ENCODE assay signal across 1 cellular context in the genomic region with DNA sequence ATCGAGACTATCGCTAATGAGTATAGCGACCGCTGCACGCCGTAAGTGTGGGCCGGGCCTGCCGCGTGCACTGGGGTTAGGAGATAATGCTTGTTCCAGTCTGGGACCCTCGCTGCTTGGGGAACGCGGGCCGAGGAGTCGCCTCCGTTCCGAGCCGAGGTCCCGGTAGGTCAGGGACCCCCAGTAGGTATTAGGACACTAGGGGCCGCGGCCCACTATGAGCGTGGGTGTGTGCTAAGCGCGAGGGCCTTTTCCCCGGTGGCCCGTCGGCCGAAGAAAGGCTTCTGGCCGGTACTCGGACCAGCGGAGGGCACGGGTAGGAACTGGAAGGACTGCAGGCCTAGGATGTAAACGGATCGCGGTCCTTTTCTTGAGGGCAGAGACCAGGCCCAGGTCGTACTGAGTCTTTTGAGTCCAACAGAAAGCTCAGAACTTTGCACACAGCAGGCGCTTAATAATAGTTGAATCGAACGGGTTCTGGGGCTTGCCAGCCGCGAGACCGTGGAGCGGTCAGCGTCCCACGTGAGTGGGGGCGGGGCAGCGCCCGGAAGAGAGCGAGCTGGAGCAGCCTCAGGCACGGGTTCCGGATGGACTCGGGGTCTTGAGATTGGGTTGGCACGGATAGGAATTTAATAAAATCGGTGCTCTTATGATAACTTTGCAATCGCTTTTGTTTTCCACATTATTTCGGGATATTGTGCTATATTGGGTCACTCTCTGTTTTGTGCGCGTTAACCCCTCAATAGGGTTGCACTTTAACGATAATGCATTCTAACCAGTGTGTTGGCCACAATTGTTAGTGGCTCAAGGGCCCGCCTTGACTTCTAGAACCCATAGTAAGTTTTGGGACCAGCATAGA.
A peak's percentile ranks its signal among the peaks of the same experiment; 100 is the strongest.
TF ChIP-seq lines count a peak whose summit lies in the region.

No MANE protein-coding gene starts in this region.

TF ChIP-seq in K562, 482 proteins besides CTCF, POLR2A, EP300 and RAD21 (continued from another document and continues in another):
- TF ChIP-seq MIER1 (IDR thresholded peaks at IDR 0.05; ENCODE audit: low read depth) (0 out of 2 replicates have a peak, but pooled peaks have one; percentile 22), RBM14 (IDR thresholded peaks at IDR 0.05; ENCODE audit: borderline replicate concordance, insufficient read depth, low read depth, low read length) (0 out of 2 replicates have a peak, but pooled peaks have one; percentile 75), MED1 (CRISPR knock-in tag; IDR thresholded peaks at IDR 0.05; ENCODE audit: borderline replicate concordance) (peak; percentile 72; the same call in 1 of the 2 replicates), FOXM1 (IDR thresholded peaks at IDR 0.05; ENCODE audit: low read depth) (no peak), FOXM1 (CRISPR knock-in tag; IDR thresholded peaks at IDR 0.05; ENCODE audit: low read depth) (no peak), TAL1 (IDR thresholded peaks at IDR 0.05) (no peak), HCFC1 (IDR thresholded peaks at IDR 0.05; ENCODE audit: low read depth, low read length) (no peak), ZNF311 (CRISPR knock-in tag; IDR thresholded peaks at IDR 0.05) (peak; percentile 11; the same call in 1 of the 2 replicates), PRPF4 (IDR thresholded peaks at IDR 0.05; ENCODE audit: insufficient read depth, low read depth, low read length, poor library complexity, severe bottlenecking) (peak; percentile 28), SP1 (CRISPR knock-in tag; IDR thresholded peaks at IDR 0.05) (peak; percentile 43; the same call in 1 of the 2 replicates), SAP30 (IDR thresholded peaks at IDR 0.05; ENCODE audit: borderline replicate concordance, insufficient read depth, low read depth, low read length, poor library complexity, severe bottlenecking) (peak; percentile 79), EP400 (IDR thresholded peaks at IDR 0.05) (peak; percentile 68), ZNF436 (CRISPR knock-in tag; IDR thresholded peaks at IDR 0.05) (no peak), ELF2 (CRISPR knock-in tag; IDR thresholded peaks at IDR 0.05) (0 out of 2 replicates have a peak, but pooled peaks have one; percentile 67), RAD51 (IDR thresholded peaks at IDR 0.05; ENCODE audit: borderline replicate concordance, low read depth) (peak; percentile 66; the same call in 1 of the 2 replicates), CHCHD3 (CRISPR knock-in tag; IDR thresholded peaks at IDR 0.05) (no peak), IRF2 (CRISPR knock-in tag; IDR thresholded peaks at IDR 0.05) (peak; percentile 35; the same call in 1 of the 2 replicates), ZNF586 (CRISPR knock-in tag; conservative IDR thresholded peaks at IDR 0.05) (no peak), KLF6 (CRISPR knock-in tag; IDR thresholded peaks at IDR 0.05; ENCODE audit: borderline replicate concordance) (no peak), PML (IDR thresholded peaks at IDR 0.05; ENCODE audit: low read length) (0 out of 2 replicates have a peak, but pooled peaks have one; percentile 23), KLF1 (tag; IDR thresholded peaks at IDR 0.05) (no peak)
- TF ChIP-seq, protein P1, sequence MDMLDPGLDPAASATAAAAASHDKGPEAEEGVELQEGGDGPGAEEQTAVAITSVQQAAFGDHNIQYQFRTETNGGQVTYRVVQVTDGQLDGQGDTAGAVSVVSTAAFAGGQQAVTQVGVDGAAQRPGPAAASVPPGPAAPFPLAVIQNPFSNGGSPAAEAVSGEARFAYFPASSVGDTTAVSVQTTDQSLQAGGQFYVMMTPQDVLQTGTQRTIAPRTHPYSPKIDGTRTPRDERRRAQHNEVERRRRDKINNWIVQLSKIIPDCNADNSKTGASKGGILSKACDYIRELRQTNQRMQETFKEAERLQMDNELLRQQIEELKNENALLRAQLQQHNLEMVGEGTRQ (CRISPR knock-in tag; IDR thresholded peaks at IDR 0.05) = peak; percentile 72
- TF ChIP-seq, protein P2, sequence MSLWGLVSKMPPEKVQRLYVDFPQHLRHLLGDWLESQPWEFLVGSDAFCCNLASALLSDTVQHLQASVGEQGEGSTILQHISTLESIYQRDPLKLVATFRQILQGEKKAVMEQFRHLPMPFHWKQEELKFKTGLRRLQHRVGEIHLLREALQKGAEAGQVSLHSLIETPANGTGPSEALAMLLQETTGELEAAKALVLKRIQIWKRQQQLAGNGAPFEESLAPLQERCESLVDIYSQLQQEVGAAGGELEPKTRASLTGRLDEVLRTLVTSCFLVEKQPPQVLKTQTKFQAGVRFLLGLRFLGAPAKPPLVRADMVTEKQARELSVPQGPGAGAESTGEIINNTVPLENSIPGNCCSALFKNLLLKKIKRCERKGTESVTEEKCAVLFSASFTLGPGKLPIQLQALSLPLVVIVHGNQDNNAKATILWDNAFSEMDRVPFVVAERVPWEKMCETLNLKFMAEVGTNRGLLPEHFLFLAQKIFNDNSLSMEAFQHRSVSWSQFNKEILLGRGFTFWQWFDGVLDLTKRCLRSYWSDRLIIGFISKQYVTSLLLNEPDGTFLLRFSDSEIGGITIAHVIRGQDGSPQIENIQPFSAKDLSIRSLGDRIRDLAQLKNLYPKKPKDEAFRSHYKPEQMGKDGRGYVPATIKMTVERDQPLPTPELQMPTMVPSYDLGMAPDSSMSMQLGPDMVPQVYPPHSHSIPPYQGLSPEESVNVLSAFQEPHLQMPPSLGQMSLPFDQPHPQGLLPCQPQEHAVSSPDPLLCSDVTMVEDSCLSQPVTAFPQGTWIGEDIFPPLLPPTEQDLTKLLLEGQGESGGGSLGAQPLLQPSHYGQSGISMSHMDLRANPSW (CRISPR knock-in tag; IDR thresholded peaks at IDR 0.05) = 0 out of 2 replicates have a peak, but pooled peaks have one; percentile 1
- TF ChIP-seq, protein P3, sequence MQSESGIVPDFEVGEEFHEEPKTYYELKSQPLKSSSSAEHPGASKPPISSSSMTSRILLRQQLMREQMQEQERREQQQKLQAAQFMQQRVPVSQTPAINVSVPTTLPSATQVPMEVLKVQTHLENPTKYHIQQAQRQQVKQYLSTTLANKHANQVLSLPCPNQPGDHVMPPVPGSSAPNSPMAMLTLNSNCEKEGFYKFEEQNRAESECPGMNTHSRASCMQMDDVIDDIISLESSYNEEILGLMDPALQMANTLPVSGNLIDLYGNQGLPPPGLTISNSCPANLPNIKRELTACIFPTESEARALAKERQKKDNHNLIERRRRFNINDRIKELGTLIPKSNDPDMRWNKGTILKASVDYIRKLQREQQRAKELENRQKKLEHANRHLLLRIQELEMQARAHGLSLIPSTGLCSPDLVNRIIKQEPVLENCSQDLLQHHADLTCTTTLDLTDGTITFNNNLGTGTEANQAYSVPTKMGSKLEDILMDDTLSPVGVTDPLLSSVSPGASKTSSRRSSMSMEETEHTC (IDR thresholded peaks at IDR 0.05) = 0 out of 2 replicates have a peak, but pooled peaks have one; percentile 44
- TF ChIP-seq, protein P4, sequence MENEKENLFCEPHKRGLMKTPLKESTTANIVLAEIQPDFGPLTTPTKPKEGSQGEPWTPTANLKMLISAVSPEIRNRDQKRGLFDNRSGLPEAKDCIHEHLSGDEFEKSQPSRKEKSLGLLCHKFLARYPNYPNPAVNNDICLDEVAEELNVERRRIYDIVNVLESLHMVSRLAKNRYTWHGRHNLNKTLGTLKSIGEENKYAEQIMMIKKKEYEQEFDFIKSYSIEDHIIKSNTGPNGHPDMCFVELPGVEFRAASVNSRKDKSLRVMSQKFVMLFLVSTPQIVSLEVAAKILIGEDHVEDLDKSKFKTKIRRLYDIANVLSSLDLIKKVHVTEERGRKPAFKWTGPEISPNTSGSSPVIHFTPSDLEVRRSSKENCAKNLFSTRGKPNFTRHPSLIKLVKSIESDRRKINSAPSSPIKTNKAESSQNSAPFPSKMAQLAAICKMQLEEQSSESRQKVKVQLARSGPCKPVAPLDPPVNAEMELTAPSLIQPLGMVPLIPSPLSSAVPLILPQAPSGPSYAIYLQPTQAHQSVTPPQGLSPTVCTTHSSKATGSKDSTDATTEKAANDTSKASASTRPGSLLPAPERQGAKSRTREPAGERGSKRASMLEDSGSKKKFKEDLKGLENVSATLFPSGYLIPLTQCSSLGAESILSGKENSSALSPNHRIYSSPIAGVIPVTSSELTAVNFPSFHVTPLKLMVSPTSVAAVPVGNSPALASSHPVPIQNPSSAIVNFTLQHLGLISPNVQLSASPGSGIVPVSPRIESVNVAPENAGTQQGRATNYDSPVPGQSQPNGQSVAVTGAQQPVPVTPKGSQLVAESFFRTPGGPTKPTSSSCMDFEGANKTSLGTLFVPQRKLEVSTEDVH (IDR thresholded peaks at IDR 0.05; ENCODE audit: low read depth, partially characterized antibody) = peak; percentile 23
- TF ChIP-seq, protein P5, sequence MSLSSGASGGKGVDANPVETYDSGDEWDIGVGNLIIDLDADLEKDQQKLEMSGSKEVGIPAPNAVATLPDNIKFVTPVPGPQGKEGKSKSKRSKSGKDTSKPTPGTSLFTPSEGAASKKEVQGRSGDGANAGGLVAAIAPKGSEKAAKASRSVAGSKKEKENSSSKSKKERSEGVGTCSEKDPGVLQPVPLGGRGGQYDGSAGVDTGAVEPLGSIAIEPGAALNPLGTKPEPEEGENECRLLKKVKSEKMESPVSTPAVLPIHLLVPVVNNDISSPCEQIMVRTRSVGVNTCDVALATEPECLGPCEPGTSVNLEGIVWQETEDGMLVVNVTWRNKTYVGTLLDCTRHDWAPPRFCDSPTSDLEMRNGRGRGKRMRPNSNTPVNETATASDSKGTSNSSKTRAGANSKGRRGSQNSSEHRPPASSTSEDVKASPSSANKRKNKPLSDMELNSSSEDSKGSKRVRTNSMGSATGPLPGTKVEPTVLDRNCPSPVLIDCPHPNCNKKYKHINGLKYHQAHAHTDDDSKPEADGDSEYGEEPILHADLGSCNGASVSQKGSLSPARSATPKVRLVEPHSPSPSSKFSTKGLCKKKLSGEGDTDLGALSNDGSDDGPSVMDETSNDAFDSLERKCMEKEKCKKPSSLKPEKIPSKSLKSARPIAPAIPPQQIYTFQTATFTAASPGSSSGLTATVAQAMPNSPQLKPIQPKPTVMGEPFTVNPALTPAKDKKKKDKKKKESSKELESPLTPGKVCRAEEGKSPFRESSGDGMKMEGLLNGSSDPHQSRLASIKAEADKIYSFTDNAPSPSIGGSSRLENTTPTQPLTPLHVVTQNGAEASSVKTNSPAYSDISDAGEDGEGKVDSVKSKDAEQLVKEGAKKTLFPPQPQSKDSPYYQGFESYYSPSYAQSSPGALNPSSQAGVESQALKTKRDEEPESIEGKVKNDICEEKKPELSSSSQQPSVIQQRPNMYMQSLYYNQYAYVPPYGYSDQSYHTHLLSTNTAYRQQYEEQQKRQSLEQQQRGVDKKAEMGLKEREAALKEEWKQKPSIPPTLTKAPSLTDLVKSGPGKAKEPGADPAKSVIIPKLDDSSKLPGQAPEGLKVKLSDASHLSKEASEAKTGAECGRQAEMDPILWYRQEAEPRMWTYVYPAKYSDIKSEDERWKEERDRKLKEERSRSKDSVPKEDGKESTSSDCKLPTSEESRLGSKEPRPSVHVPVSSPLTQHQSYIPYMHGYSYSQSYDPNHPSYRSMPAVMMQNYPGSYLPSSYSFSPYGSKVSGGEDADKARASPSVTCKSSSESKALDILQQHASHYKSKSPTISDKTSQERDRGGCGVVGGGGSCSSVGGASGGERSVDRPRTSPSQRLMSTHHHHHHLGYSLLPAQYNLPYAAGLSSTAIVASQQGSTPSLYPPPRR (CRISPR knock-in tag; IDR thresholded peaks at IDR 0.05; ENCODE audit: borderline replicate concordance) = peak; percentile 84; the same call in 1 of the 2 replicates
- TF ChIP-seq, protein P6, sequence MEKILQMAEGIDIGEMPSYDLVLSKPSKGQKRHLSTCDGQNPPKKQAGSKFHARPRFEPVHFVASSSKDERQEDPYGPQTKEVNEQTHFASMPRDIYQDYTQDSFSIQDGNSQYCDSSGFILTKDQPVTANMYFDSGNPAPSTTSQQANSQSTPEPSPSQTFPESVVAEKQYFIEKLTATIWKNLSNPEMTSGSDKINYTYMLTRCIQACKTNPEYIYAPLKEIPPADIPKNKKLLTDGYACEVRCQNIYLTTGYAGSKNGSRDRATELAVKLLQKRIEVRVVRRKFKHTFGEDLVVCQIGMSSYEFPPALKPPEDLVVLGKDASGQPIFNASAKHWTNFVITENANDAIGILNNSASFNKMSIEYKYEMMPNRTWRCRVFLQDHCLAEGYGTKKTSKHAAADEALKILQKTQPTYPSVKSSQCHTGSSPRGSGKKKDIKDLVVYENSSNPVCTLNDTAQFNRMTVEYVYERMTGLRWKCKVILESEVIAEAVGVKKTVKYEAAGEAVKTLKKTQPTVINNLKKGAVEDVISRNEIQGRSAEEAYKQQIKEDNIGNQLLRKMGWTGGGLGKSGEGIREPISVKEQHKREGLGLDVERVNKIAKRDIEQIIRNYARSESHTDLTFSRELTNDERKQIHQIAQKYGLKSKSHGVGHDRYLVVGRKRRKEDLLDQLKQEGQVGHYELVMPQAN (IDR thresholded peaks at IDR 0.05; ENCODE audit: borderline replicate concordance) = peak; percentile 84
- TF ChIP-seq, protein P7, sequence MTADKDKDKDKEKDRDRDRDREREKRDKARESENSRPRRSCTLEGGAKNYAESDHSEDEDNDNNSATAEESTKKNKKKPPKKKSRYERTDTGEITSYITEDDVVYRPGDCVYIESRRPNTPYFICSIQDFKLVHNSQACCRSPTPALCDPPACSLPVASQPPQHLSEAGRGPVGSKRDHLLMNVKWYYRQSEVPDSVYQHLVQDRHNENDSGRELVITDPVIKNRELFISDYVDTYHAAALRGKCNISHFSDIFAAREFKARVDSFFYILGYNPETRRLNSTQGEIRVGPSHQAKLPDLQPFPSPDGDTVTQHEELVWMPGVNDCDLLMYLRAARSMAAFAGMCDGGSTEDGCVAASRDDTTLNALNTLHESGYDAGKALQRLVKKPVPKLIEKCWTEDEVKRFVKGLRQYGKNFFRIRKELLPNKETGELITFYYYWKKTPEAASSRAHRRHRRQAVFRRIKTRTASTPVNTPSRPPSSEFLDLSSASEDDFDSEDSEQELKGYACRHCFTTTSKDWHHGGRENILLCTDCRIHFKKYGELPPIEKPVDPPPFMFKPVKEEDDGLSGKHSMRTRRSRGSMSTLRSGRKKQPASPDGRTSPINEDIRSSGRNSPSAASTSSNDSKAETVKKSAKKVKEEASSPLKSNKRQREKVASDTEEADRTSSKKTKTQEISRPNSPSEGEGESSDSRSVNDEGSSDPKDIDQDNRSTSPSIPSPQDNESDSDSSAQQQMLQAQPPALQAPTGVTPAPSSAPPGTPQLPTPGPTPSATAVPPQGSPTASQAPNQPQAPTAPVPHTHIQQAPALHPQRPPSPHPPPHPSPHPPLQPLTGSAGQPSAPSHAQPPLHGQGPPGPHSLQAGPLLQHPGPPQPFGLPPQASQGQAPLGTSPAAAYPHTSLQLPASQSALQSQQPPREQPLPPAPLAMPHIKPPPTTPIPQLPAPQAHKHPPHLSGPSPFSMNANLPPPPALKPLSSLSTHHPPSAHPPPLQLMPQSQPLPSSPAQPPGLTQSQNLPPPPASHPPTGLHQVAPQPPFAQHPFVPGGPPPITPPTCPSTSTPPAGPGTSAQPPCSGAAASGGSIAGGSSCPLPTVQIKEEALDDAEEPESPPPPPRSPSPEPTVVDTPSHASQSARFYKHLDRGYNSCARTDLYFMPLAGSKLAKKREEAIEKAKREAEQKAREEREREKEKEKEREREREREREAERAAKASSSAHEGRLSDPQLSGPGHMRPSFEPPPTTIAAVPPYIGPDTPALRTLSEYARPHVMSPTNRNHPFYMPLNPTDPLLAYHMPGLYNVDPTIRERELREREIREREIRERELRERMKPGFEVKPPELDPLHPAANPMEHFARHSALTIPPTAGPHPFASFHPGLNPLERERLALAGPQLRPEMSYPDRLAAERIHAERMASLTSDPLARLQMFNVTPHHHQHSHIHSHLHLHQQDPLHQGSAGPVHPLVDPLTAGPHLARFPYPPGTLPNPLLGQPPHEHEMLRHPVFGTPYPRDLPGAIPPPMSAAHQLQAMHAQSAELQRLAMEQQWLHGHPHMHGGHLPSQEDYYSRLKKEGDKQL (CRISPR knock-in tag; IDR thresholded peaks at IDR 0.05; ENCODE audit: borderline replicate concordance) = no peak
